ENCODE assay signal across 32 cellular contexts in genomic region chr11:91497847-91498246, GRCh38.
"Had no signal": no experiment of that assay in that cellular context is flagged by ENCODE, and none has a peak within 500 bp of the region (broad histone marks: within the 10 kb centered on the region; RNA-seq: fewer than 3 reads in every experiment).

No MANE protein-coding gene starts in this region.

- DNase-seq: activated B cell treated with CpG ODN at 0.5 μM for 24 hours; activated CD4-positive, alpha-beta memory T cell treated with anti-CD3 and anti-CD28 coated beads for 36 hours; activated CD4-positive, alpha-beta T cell treated with anti-CD3 and anti-CD28 coated beads for 4 hours; activated CD4-positive, alpha-beta T cell treated with anti-CD3 and anti-CD28 coated beads, Interleukin-2, amount 10 ng/mL, durations not matched to agents 24 days and 14 days; activated CD4-positive, alpha-beta T cell treated with anti-CD3 and anti-CD28 coated beads, Interleukin-2, amount 50 U/mL, for 1 hour; activated CD4-positive, alpha-beta T cell treated with anti-CD3 and anti-CD28 coated beads, Interleukin-2, amount 50 U/mL, for 4 hours; activated CD4-positive, CD25-positive, alpha-beta regulatory T cell treated with anti-CD3 and anti-CD28 coated beads, Interleukin-2, amount 50 U/mL, for 72 hours; activated CD8-positive, alpha-beta memory T cell treated with anti-CD3 and anti-CD28 coated beads, Interleukin-2, amount 50 U/mL, for 4 hours; activated CD8-positive, alpha-beta T cell treated with anti-CD3 and anti-CD28 coated beads for 36 hours; activated effector memory CD4-positive, alpha-beta T cell treated with anti-CD3 and anti-CD28 coated beads, Interleukin-2, amount 50 U/mL, for 16 hours; activated gamma-delta T cell treated with Interleukin-2 at 50 U/mL for 16 hours; activated naive CD4-positive, alpha-beta T cell; activated naive CD4-positive, alpha-beta T cell treated with anti-CD3 and anti-CD28 coated beads for 36 hours; activated naive CD4-positive, alpha-beta T cell treated with anti-CD3 and anti-CD28 coated beads, Interleukin-2, amount 50 U/mL, for 16 hours; activated naive CD8-positive, alpha-beta T cell treated with anti-CD3 and anti-CD28 coated beads for 36 hours; activated T-cell treated with anti-CD3 and anti-CD28 coated beads for 4 hours; activated T-cell treated with anti-CD3 and anti-CD28 coated beads, Interleukin-2, amount 50 U/mL, for 1 hour; activated T-cell treated with anti-CD3 and anti-CD28 coated beads, Interleukin-2, amount 50 U/mL, for 4 hours; activated T-cell treated with anti-CD3 and anti-CD28 coated beads, Interleukin-2, amount 50 U/mL, for 72 hours; adrenal gland; amniotic stem cell; aorta; caudate nucleus; cerebellar nuclear complex; T-helper 1 cell; T-helper 2 cell; T-helper 9 cell had no signal

- H3K27me3 ChIP-seq: adrenal gland, cardiac muscle cell had no signal

- H3K4me1 ChIP-seq: adrenal gland had no signal

- H3K9me3 ChIP-seq: adrenal gland had no signal

- H3K27ac ChIP-seq: adrenal gland, cardiac muscle cell, VCaP had no signal

- H3K4me3 ChIP-seq: adrenal gland, cardiac muscle cell had no signal

- ATAC-seq: activated CD8-positive, alpha-beta T cell treated with anti-CD3 and anti-CD28 coated beads for 36 hours; activated naive CD4-positive, alpha-beta T cell treated with anti-CD3 and anti-CD28 coated beads, Interleukin-2, amount 50 U/mL, for 72 hours; activated T-cell treated with anti-CD3 and anti-CD28 coated beads, Interleukin-2, amount 50 U/mL, for 4 hours; activated T-cell treated with anti-CD3 and anti-CD28 coated beads, Interleukin-2, amount 50 U/mL, for 72 hours; activated T-helper 17 cell treated with anti-CD3 and anti-CD28 coated beads, Interleukin-2, amount 50 U/mL, for 72 hours had no signal

- H3K36me3 ChIP-seq: adrenal gland, cardiac muscle cell had no signal

- FAIRE-seq: bronchial epithelial cell had no signal
